In genomic region chr19:1082165-1082927, GRCh38 we compare ENCODE assay signal across 8 cellular contexts. TPM values are rescaled to one million over a fixed set of nuclear protein-coding genes. Genes with fewer than 3 reads are reported as not detected.
A peak's percentile ranks its signal among the peaks of the same experiment; 100 is the strongest.
DNase-seq lines count a peak whose midpoint lies in the region; ATAC-seq and TF ChIP-seq lines count a peak whose summit lies in the region.

No MANE protein-coding gene starts in this region.

- DNase-seq in GM03348 (ENCODE audit: low spot score) (peak; percentile 67), NCI-H2107 treated with DMSO at 0.1 percent for 48 hours (lab: John Stamatoyannopoulos, UW; ENCODE audit: unreplicated experiment) (peak; percentile 28), colonic mucosa (peak; percentile 96), thyroid gland (peak; percentile 64 to 91)
- DNase-seq in activated CD4-positive, CD25-positive, alpha-beta regulatory T cell (lab: John Stamatoyannopoulos, UW), result peak; percentile 37 to 70 (median 53)

- peaks cover 4% of the 10 kb centered on the region for H3K4me1 ChIP-seq in colonic mucosa
- H3K4me1 ChIP-seq in mucosa of rectum (ENCODE audit: control insufficient read depth in 2 of 2, insufficient read depth in 2 of 2, low read length in 2 of 2), result peaks cover 17 to 22% of the 10 kb centered on the region in 2 donors
- peaks cover 0 to 12% of the 10 kb centered on the region in 2 donors for H3K4me1 ChIP-seq in thyroid gland

- no peak for ATAC-seq in GM18502 (IDR thresholded peaks at IDR 0.05; ENCODE audit: poor library complexity, unreplicated experiment)
- no peak for ATAC-seq in GM18873 (IDR thresholded peaks at IDR 0.05; ENCODE audit: low FRiP score, unreplicated experiment)

- WGBS in thyroid gland, 2 donors, result 24 to 33% methylated on average over 18 to 33 of the region's 51 CpGs

- intact Hi-C loops in colonic mucosa (cut with DNase I), result no loop called here
- intact Hi-C loops in thyroid gland (cut with DNase I), result no loop called here

- H3K27me3 ChIP-seq in colonic mucosa (no peaks in the 10 kb centered on the region), mucosa of rectum (ENCODE audit: control insufficient read depth in 2 of 2, insufficient read depth in 2 of 2, low read length in 2 of 2) (peaks cover 0 to 2% of the 10 kb centered on the region in 2 donors), thyroid gland (no peaks in the 10 kb centered on the region)

- H3K9me3 ChIP-seq in colonic mucosa (no peaks in the 10 kb centered on the region), mucosa of rectum (ENCODE audit: control insufficient read depth in 2 of 2, low read length in 2 of 2) (no peaks in the 10 kb centered on the region), thyroid gland (no peaks in the 10 kb centered on the region)

- H3K36me3 ChIP-seq in colonic mucosa (no peaks in the 10 kb centered on the region), mucosa of rectum (ENCODE audit: control insufficient read depth in 2 of 2, insufficient read depth in 2 of 2, low read length in 2 of 2) (peaks cover 22 to 23% of the 10 kb centered on the region in 2 donors), thyroid gland (peaks cover 0 to 2% of the 10 kb centered on the region in 2 donors)

- H3K9ac ChIP-seq in colonic mucosa (ENCODE audit: low read depth in 2 of 2, low read length in 2 of 2) (peak overlapping the region; percentile 68 to 78), mucosa of rectum (ENCODE audit: low read depth in 1 of 2, low read length in 2 of 2) (peak overlapping the region; percentile 47 to 75)

- H3K27ac ChIP-seq in colonic mucosa (peak overlapping the region; percentile 59), mucosa of rectum (ENCODE audit: low read depth in 2 of 2, low read length in 2 of 2) (peak overlapping the region; percentile 88 to 92), thyroid gland (no peak overlapping the region)

- no peak for TF ChIP-seq POLR2A in thyroid gland (IDR thresholded peaks at IDR 0.05)

- TF ChIP-seq CTCF in colonic mucosa (IDR thresholded peaks at IDR 0.05), result no peak
- no peak for TF ChIP-seq CTCF in thyroid gland (IDR thresholded peaks at IDR 0.05)

- H3K4me3 ChIP-seq in colonic mucosa (peak overlapping the region; percentile 42), mucosa of rectum (ENCODE audit: low read length in 2 of 2) (peak overlapping the region; percentile 52 to 62), thyroid gland (replicated peaks in 1 of 3) (no peak overlapping the region)

RNA-seq across cellular contexts. Expression of gene POLR2E, which starts 12.8 kb away (rescaled TPM):
- total RNA-seq in colonic mucosa, result 100 to 1,000 TPM; 135 to 245 TPM
- 100 to 1,000 TPM in 3 of 4 donors, 10 to 100 TPM in 1; 87.6 to 264 (median 163) TPM for total RNA-seq in thyroid gland

RNA-seq across cellular contexts. Expression of gene ARHGAP45, which starts 15.4 kb away (rescaled TPM):
- 10 to 100 TPM; 27.4 to 37.9 TPM for total RNA-seq in colonic mucosa
- 10 to 100 TPM; 11.5 to 19.8 (median 14.4) TPM for total RNA-seq in thyroid gland

RNA-seq across cellular contexts. Expression of gene GPX4, which starts 21.4 kb away (rescaled TPM):
- total RNA-seq in colonic mucosa, result 100 to 1,000 TPM; 187 to 189 TPM
- total RNA-seq in thyroid gland, result 100 to 1,000 TPM; 350 to 485 (median 414) TPM

RNA-seq across cellular contexts. Expression of gene ABCA7, which starts 42.4 kb away (rescaled TPM):
- total RNA-seq in colonic mucosa (10 to 100 TPM; 23.9 to 31.6 TPM), thyroid gland (10 to 100 TPM; 15.5 to 58.7 (median 29.8) TPM)

RNA-seq across cellular contexts. Expression of gene CNN2, which starts 55.9 kb away (rescaled TPM):
- total RNA-seq in colonic mucosa (100 to 1,000 TPM; 108 to 132 TPM), thyroid gland (10 to 100 TPM; 60.7 to 88.2 (median 82.2) TPM)

Comparison
In these comparisons a context has a peak if more than half of its experiments do, and no peak if none do; other contexts are left out.
1. DNase-seq: peak in every context shown above with its lines; median percentile 96 in colonic mucosa; 78 in thyroid gland; 67 in GM03348; 53 in activated CD4-positive, CD25-positive, alpha-beta regulatory T cell; 28 in NCI-H2107 treated with DMSO at 0.1 percent for 48 hours.
2. H3K27ac ChIP-seq: peak in colonic mucosa (single experiment) and mucosa of rectum (2 of 2); none in thyroid gland (0 of 3).
3. H3K4me3 ChIP-seq: peak in colonic mucosa (single experiment) and mucosa of rectum (2 of 2); none in thyroid gland (0 of 3).